8 cellular contexts compared by ENCODE assay signal in the genomic region with DNA sequence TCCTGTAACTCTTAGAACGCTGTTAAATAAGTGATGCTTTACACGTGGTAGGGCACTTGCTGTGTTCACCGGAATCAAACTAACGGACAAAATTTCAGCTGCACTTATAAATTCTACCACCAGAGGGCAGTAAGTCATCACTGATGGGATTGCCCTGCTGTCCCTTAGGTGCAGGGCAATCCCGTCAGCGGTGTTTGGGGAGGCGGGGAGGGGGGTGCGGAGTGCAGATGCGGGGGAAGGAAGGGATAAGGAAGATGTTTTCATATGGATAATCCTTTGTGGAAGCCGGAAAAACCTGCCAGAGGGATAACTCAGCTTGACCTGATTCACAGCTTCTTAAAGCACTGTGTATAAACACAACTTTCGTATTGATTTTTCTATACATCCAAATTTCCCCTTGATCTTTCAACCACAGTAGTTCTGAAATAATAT. TPM values are rescaled to one million over a fixed set of nuclear protein-coding genes. Genes with fewer than 3 reads are reported as not detected.
DNase-seq lines count a peak whose midpoint lies in the region; ATAC-seq and TF ChIP-seq lines count a peak whose summit lies in the region.

No MANE protein-coding gene starts in this region.

- no peak overlapping the region for H3K27ac Mint-ChIP-seq in central memory CD8-positive, alpha-beta T cell (ENCODE audit: low read depth)

- H3K36me3 Mint-ChIP-seq in central memory CD8-positive, alpha-beta T cell (ENCODE audit: insufficient read depth), result no peaks in the 10 kb centered on the region

- H3K4me1 Mint-ChIP-seq in central memory CD8-positive, alpha-beta T cell, result no peaks in the 10 kb centered on the region

- DNase-seq in AG04450 (ENCODE audit: low read depth, low spot score), result peak; percentile 29
- DNase-seq in GM19238 (ENCODE audit: insufficient read length, low spot score), result peak; percentile 45
- peak; percentile 61 for DNase-seq in NCI-H2171 treated with DMSO at 0.1 percent for 48 hours (lab: John Stamatoyannopoulos, UW)
- DNase-seq in central memory CD8-positive, alpha-beta T cell (ENCODE audit: low spot score in 2 of 2), result peak; percentile 35 to 57
- peak; percentile 35 for DNase-seq in kidney glomerular epithelial cell (lab: John Stamatoyannopoulos, UW)
- peak; percentile 66 to 79 for DNase-seq in stimulated activated CD4-positive, alpha-beta T cell treated with anti-CD3 and anti-CD28 coated beads, Interleukin-2, amount 100 ng/mL, for 48 hours

- no peak overlapping the region for H3K27ac ChIP-seq in AG04450 (ENCODE audit: low read depth, low read length)

- H3K27me3 Mint-ChIP-seq in central memory CD8-positive, alpha-beta T cell, result no peaks in the 10 kb centered on the region

- POLR2A ChIA-PET in AG04450 (lab: Yijun Ruan, JAX), result interaction anchor here (1.0 to 1.3 kb wide), 2 partner anchors 209 to 255 kb away, joined by 3 read pairs; no protein-coding TSS in a partner anchor

- no peaks in the 10 kb centered on the region for H3K9me3 ChIP-seq in AG04450 (ENCODE audit: control insufficient read depth, insufficient read depth, low read length)

- H3K27me3 ChIP-seq in AG04450 (ENCODE audit: control insufficient read depth, insufficient read depth, low read length), result peaks cover 2% of the 10 kb centered on the region

- no peak overlapping the region for H3K4me3 ChIP-seq in AG04450 (ENCODE audit: low read depth, low read length)
- no peak overlapping the region for H3K4me3 ChIP-seq in WI38 (ENCODE audit: low read depth, low read length)

- CTCF ChIA-PET in AG04450 (lab: Charles Lee), result interaction anchor here (0.7 to 4.7 kb wide), 31 partner anchors 8 to 897 kb away, joined by 3 to 142 read pairs (median 4); a partner anchor contains a TSS

- TF ChIP-seq CTCF in AG04450 (IDR thresholded peaks at IDR 0.05; ENCODE audit: low read depth, low read length) (peak; percentile 85), WI38 (IDR thresholded peaks at IDR 0.05; ENCODE audit: low read depth, low read length) (peak; percentile 67)

- no peak overlapping the region for H3K4me3 Mint-ChIP-seq in central memory CD8-positive, alpha-beta T cell

- no peaks in the 10 kb centered on the region for H3K9me3 Mint-ChIP-seq in central memory CD8-positive, alpha-beta T cell

- ATAC-seq in central memory CD8-positive, alpha-beta T cell (replicated peaks; ENCODE audit: extremely low read depth, poor library complexity, severe bottlenecking), result peak; percentile 54
- no peak for ATAC-seq in GM21526 (IDR thresholded peaks at IDR 0.05; ENCODE audit: low FRiP score, unreplicated experiment)

RNA-seq across cellular contexts. Expression of a gene that starts 21.7 kb away (rescaled TPM):
- polyA plus RNA-seq in AG04450 (2011; rRNA removed), result not detected in 2 replicates
- not detected in 2 replicates for polyA minus RNA-seq in AG04450 (2011; rRNA and poly(A)+ RNA removed)

RNA-seq across cellular contexts. Expression of a gene that starts 51.8 kb away (rescaled TPM):
- polyA plus RNA-seq in AG04450 (2011; rRNA removed), result 203 and 271 TPM in 2 replicates
- polyA minus RNA-seq in AG04450 (2011; rRNA and poly(A)+ RNA removed), result 184 and 206 TPM in 2 replicates
